Comparison of ENCODE assay signal across 14 cellular contexts in genomic region chr20:41408986-41409385, GRCh38. TPM values are rescaled to one million over a fixed set of nuclear protein-coding genes. Genes with fewer than 3 reads are reported as not detected.
DNase-seq lines count a peak whose midpoint lies in the region; ATAC-seq and TF ChIP-seq lines count a peak whose summit lies in the region.
"Had no signal": no experiment of that assay in that cellular context is flagged by ENCODE, and none has a peak within 500 bp of the region (broad histone marks: within the 10 kb centered on the region; RNA-seq: fewer than 3 reads in every experiment).

No MANE protein-coding gene starts in this region.

- H3K9me3 Mint-ChIP-seq in CD4-positive, alpha-beta memory T cell, result no peaks in the 10 kb centered on the region
- no peaks in the 10 kb centered on the region for H3K9me3 Mint-ChIP-seq in T-cell

- no peak for TF ChIP-seq CTCF in HL-60 (IDR thresholded peaks at IDR 0.05; ENCODE audit: insufficient read depth, low read length)

- H3K36me3 Mint-ChIP-seq in CD4-positive, alpha-beta memory T cell, result peaks cover 75 to 88% of the 10 kb centered on the region in 2 donors
- H3K36me3 Mint-ChIP-seq in T-cell, result peaks cover 68% of the 10 kb centered on the region

- no peaks in the 10 kb centered on the region for H3K27me3 Mint-ChIP-seq in CD4-positive, alpha-beta memory T cell
- no peaks in the 10 kb centered on the region for H3K27me3 Mint-ChIP-seq in T-cell

- peak overlapping the region in 5 of 7 donors; percentile 12 to 77 (median 42) for H3K27ac Mint-ChIP-seq in CD4-positive, alpha-beta memory T cell
- H3K27ac Mint-ChIP-seq in T-cell, result peak overlapping the region; percentile 70 to 78

- no peak overlapping the region for H3K4me3 ChIP-seq in CD4-positive, alpha-beta memory T cell (ENCODE audit: low read length in 2 of 2)
- no peak overlapping the region for H3K4me3 ChIP-seq in HL-60 (replicated peaks; ENCODE audit: insufficient read depth, low read length)
- H3K4me3 ChIP-seq: uterus had no signal

- CTCF ChIA-PET in CD4-positive, alpha-beta memory T cell (lab: Charles Lee; ENCODE audit: partially characterized antibody), result interaction anchor here (1.3 kb wide), 1 partner anchor 11 kb away, joined by 4 read pairs; no protein-coding TSS in a partner anchor
- CTCF ChIA-PET in T-cell (lab: Charles Lee), result no interaction called here

- H3K27ac ChIP-seq in CD4-positive, alpha-beta memory T cell (ENCODE audit: low read depth, low read length), result no peak overlapping the region
- no peak overlapping the region for H3K27ac ChIP-seq in HL-60 (replicated peaks)
- H3K27ac ChIP-seq: uterus had no signal

- peak in 1 of 4 experiments; percentile 29 for ATAC-seq in T-cell (replicated peaks in 1 of 4)
- no peak for ATAC-seq in HG03135 (IDR thresholded peaks at IDR 0.05; ENCODE audit: unreplicated experiment)
- no peak for ATAC-seq in GM21576 (IDR thresholded peaks at IDR 0.05; ENCODE audit: unreplicated experiment)
- ATAC-seq in HG02763 (IDR thresholded peaks at IDR 0.05; ENCODE audit: unreplicated experiment), result no peak

- POLR2A ChIA-PET in CD4-positive, alpha-beta memory T cell (lab: Charles Lee; ENCODE audit: partially characterized antibody), result no interaction called here
- POLR2A ChIA-PET in T-cell (lab: Charles Lee), result no interaction called here

- peaks cover 82% of the 10 kb centered on the region for H3K36me3 ChIP-seq in CD4-positive, alpha-beta memory T cell (ENCODE audit: insufficient read depth, low read length)
- H3K36me3 ChIP-seq: uterus had no signal

- H3K4me3 Mint-ChIP-seq in CD4-positive, alpha-beta memory T cell, result no peak overlapping the region
- peak overlapping the region in 1 of 3 donors; percentile 17 for H3K4me3 Mint-ChIP-seq in T-cell

- H3K4me1 Mint-ChIP-seq in CD4-positive, alpha-beta memory T cell, result peaks cover 5 to 15% (median 12%) of the 10 kb centered on the region in 4 donors
- H3K4me1 Mint-ChIP-seq in T-cell, result peaks cover 13 to 24% (median 17%) of the 10 kb centered on the region in 3 donors

- H3K4me1 ChIP-seq in CD4-positive, alpha-beta memory T cell (ENCODE audit: insufficient read depth, low read length), result peaks cover 10% of the 10 kb centered on the region
- H3K4me1 ChIP-seq: uterus had no signal

- no peaks in the 10 kb centered on the region for H3K27me3 ChIP-seq in CD4-positive, alpha-beta memory T cell (ENCODE audit: insufficient read depth, low read length)
- no peaks in the 10 kb centered on the region for H3K27me3 ChIP-seq in HL-60 (ENCODE audit: insufficient read depth, poor library complexity, severe bottlenecking)
- H3K27me3 ChIP-seq: uterus had no signal

- intact Hi-C loops in CD4-positive, alpha-beta memory T cell (cut with micrococcal nuclease), result no loop called here

- no peaks in the 10 kb centered on the region for H3K9me3 ChIP-seq in CD4-positive, alpha-beta memory T cell (ENCODE audit: control insufficient read depth in 1 of 2, low read length in 2 of 2)
- H3K9me3 ChIP-seq: uterus had no signal

- DNase-seq in CD4-positive, alpha-beta memory T cell, result no peak
- peak; percentile 19 to 30 for DNase-seq in HL-60 (ENCODE audit: low read depth in 1 of 2, low spot score in 1 of 2)
- no peak for DNase-seq in T-cell
- DNase-seq in medulla oblongata (ENCODE audit: extremely low spot score), result peak; percentile 40
- DNase-seq in COLO668 (lab: John Stamatoyannopoulos, UW; ENCODE audit: unreplicated experiment), result no peak
- DNase-seq: activated CD4-positive, alpha-beta T cell treated with anti-CD3 and anti-CD28 coated beads, Interleukin-2, amount 50 U/mL, for 4 hours; aorta; erythroblast; H7; NCI-H1048; uterus had no signal

RNA-seq across cellular contexts. Expression of gene EMILIN3, which starts 42.4 kb away (rescaled TPM):
- total RNA-seq in CD4-positive, alpha-beta memory T cell, result not detected
- not detected for polyA plus RNA-seq in CD4-positive, alpha-beta memory T cell
- total RNA-seq in T-cell, result not detected

Comparison
In these comparisons a context has a peak if more than half of its experiments do, and no peak if none do; other contexts are left out.
1. DNase-seq: peak in HL-60 (2 of 2) and medulla oblongata (single experiment); none in CD4-positive, alpha-beta memory T cell (0 of 5), T-cell (0 of 34) and COLO668 (single experiment).